28 cellular contexts compared by ENCODE assay signal in the genomic region with DNA sequence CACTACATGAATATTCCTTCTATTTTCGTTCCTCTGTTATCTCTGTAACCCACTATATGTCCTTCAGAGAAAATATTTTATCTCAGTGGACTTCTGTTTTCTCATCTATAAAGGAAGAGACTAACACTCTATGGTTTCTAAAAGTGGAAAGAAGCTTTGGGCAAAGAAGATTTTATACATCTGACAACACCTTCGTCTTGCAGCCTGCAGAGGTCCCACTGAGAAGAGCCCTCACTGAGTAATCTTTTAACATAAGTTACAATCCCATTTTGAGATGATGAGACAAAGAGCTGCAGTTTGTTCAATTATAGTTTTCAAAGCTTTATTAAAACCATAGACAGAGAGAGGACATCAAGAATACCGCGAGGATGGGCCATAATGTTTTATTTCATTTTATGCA. TPM values are rescaled to one million over a fixed set of nuclear protein-coding genes. Genes with fewer than 3 reads are reported as not detected.
"Had no signal": no experiment of that assay in that cellular context is flagged by ENCODE, and none has a peak within 500 bp of the region (broad histone marks: within the 10 kb centered on the region; RNA-seq: fewer than 3 reads in every experiment).

No MANE protein-coding gene starts in this region.

- H3K4me3 ChIP-seq: dorsolateral prefrontal cortex, gastroesophageal sphincter, heart left ventricle, hepatocyte, left lung, mucosa of descending colon, neural progenitor cell, prostate gland, right atrium auricular region, smooth muscle cell, stomach, testis, tibial artery had no signal

- H3K9ac ChIP-seq: neural progenitor cell had no signal

- DNase-seq: dorsolateral prefrontal cortex; effector CD4-positive, alpha-beta T cell; heart left ventricle; kidney; left lung; mucosa of descending colon; naive B cell; stimulated activated CD4-positive, alpha-beta T cell treated with anti-CD3 and anti-CD28 coated beads, Interleukin-12 subunit alpha, Interleukin-12 subunit beta, amount 100 ng/mL, for 4 hours; stimulated activated CD4-positive, alpha-beta T cell treated with anti-CD3 and anti-CD28 coated beads, Interleukin-1b, Interleukin-23, amount 100 ng/mL, for 48 hours; stimulated activated CD4-positive, alpha-beta T cell treated with anti-CD3 and anti-CD28 coated beads, Interleukin-4, amount 100 ng/mL, for 24 hours; stimulated activated naive CD4-positive, alpha-beta T cell treated with Interleukin-2 at 50 U/mL for 16 hours; stomach; testis; tibial artery had no signal

- H3K9me3 ChIP-seq: gastroesophageal sphincter, prostate gland, right atrium auricular region, testis, tibial artery had no signal

- H2AFZ ChIP-seq: hepatocyte, neural progenitor cell had no signal

- H3K4me1 ChIP-seq: gastroesophageal sphincter, left lung, neural progenitor cell, prostate gland, right atrium auricular region, stomach, testis had no signal

- H3K36me3 ChIP-seq: gastroesophageal sphincter, heart left ventricle, left lung, neural progenitor cell, prostate gland, right atrium auricular region, stomach, tibial artery had no signal

- ATAC-seq: gastroesophageal sphincter; heart left ventricle; left lung; mucosa of descending colon; natural killer cell treated with Interleukin-12 subunit alpha and Interleukin-12 subunit beta and Interleukin-15 and Interleukin-18, amount 100 ng/mL, for 72 hours; sciatic nerve; stimulated activated effector memory CD8-positive, alpha-beta T cell treated with anti-CD3 and anti-CD28 coated beads, Interleukin-12 subunit alpha, Interleukin-12 subunit beta, amount 100 ng/mL, for 72 hours had no signal

- H3K4me2 ChIP-seq: hepatocyte, neural progenitor cell, smooth muscle cell had no signal

- H3K27me3 ChIP-seq: gastroesophageal sphincter, heart left ventricle, hepatocyte, left lung, neural progenitor cell, right atrium auricular region, stomach, testis, tibial artery had no signal

- H3K27ac ChIP-seq: dorsolateral prefrontal cortex, gastroesophageal sphincter, heart left ventricle, hepatocyte, left lung, neural progenitor cell, prostate gland, right atrium auricular region, stomach, testis, tibial artery had no signal

RNA-seq across cellular contexts. Expression of a gene that starts 28.7 kb away (rescaled TPM):
- total RNA-seq: hepatocyte; kidney; lung microvascular endothelial cell; mesothelial cell of epicardium; natural killer cell treated with Interleukin-12 subunit alpha and Interleukin-12 subunit beta and Interleukin-15 and Interleukin-18, amount 100 ng/mL, for 72 hours; osteoblast; smooth muscle cell; subcutaneous adipose tissue had no signal
- polyA plus RNA-seq: hepatocyte, smooth muscle cell, urinary bladder had no signal
